In genomic region chr2:190352668-190353536, GRCh38 we compare ENCODE assay signal across 8 cellular contexts. TPM values are rescaled to one million over a fixed set of nuclear protein-coding genes. Genes with fewer than 3 reads are reported as not detected.
A peak's percentile ranks its signal among the peaks of the same experiment; 100 is the strongest.
DNase-seq lines count a peak whose midpoint lies in the region; TF ChIP-seq lines count a peak whose summit lies in the region.

No MANE protein-coding gene starts in this region.

- H3K27ac Mint-ChIP-seq in MCF 10A (ENCODE audit: low read depth, unreplicated experiment) (no peak overlapping the region), endothelial cell (ENCODE audit: unreplicated experiment) (peak overlapping the region; percentile 34)

- H3K27ac ChIP-seq in breast epithelium (peak overlapping the region; percentile 78 to 79), mesodermal cell (ENCODE audit: low read depth, low read length, severe bottlenecking) (peak overlapping the region; percentile 77), vagina (peak overlapping the region; percentile 82), SJCRH30 (no peak overlapping the region)

- H3K27me3 ChIP-seq in breast epithelium (no peaks in the 10 kb centered on the region), vagina (no peaks in the 10 kb centered on the region), SJCRH30 (no peaks in the 10 kb centered on the region)

- H3K36me3 Mint-ChIP-seq in MCF 10A (ENCODE audit: insufficient read depth, unreplicated experiment) (peaks cover 4% of the 10 kb centered on the region), endothelial cell (ENCODE audit: low read depth, unreplicated experiment) (no peaks in the 10 kb centered on the region)

- POLR2A ChIA-PET in MCF 10A (lab: Yijun Ruan, JAX) = interaction anchor here (0.9 to 4.2 kb wide), 5 partner anchors 8 to 115 kb away, joined by 3 to 54 read pairs (median 5); partner anchors contain the start of gene INPP1

- H3K9me3 ChIP-seq in breast epithelium (no peaks in the 10 kb centered on the region), mesodermal cell (ENCODE audit: control insufficient read depth, low read length) (no peaks in the 10 kb centered on the region), vagina (no peaks in the 10 kb centered on the region), SJCRH30 (replicated peaks) (no peaks in the 10 kb centered on the region)

- CTCF ChIA-PET in MCF 10A (lab: Yijun Ruan, JAX) = interaction anchor here (0.6 to 5.2 kb wide), 8 partner anchors 9 to 467 kb away, joined by 3 to 34 read pairs (median 4); partner anchors contain the start of gene INPP1

- peaks cover 0 to 13% of the 10 kb centered on the region in 2 donors for H3K4me1 ChIP-seq in breast epithelium
- H3K4me1 ChIP-seq in mesodermal cell (ENCODE audit: control insufficient read depth, insufficient read depth, low read length, poor library complexity, severe bottlenecking) = peaks cover 14% of the 10 kb centered on the region
- H3K4me1 ChIP-seq in vagina = peaks cover 55% of the 10 kb centered on the region
- H3K4me1 ChIP-seq in SJCRH30 = peaks cover 20% of the 10 kb centered on the region

- H3K4me1 Mint-ChIP-seq in MCF 10A (ENCODE audit: insufficient read depth, unreplicated experiment) = peaks cover 14% of the 10 kb centered on the region
- H3K4me1 Mint-ChIP-seq in endothelial cell (ENCODE audit: unreplicated experiment) = peaks cover 6% of the 10 kb centered on the region

- intact Hi-C loops in breast epithelium (cut with DNase I; ENCODE audit: low total_unique reads) (no loop called here), MCF 10A (cut with micrococcal nuclease) (no loop called here), vagina (cut with DNase I) (no loop called here)

- H3K27me3 Mint-ChIP-seq in MCF 10A (ENCODE audit: insufficient read depth, unreplicated experiment) (no peaks in the 10 kb centered on the region), endothelial cell (ENCODE audit: unreplicated experiment) (peaks cover 2% of the 10 kb centered on the region)

- no peak for DNase-seq in breast epithelium (ENCODE audit: low spot score in 2 of 2)
- DNase-seq in MCF 10A (ENCODE audit: unreplicated experiment) = no peak
- no peak for DNase-seq in endothelial cell (ENCODE audit: low spot score)
- DNase-seq in vagina (ENCODE audit: extremely low spot score in 2 of 2) = no peak
- no peak for DNase-seq in GDM1 (lab: John Stamatoyannopoulos, UW)
- DNase-seq in activated CD4-positive, alpha-beta T cell treated with anti-CD3 and anti-CD28 coated beads, Interleukin-2, amount 50 U/mL, for 48 hours = no peak
- no peak for DNase-seq in SJCRH30

- H3K4me3 ChIP-seq in breast epithelium (no peak overlapping the region), mesodermal cell (ENCODE audit: extremely low read depth, insufficient read depth, low read length, poor library complexity, severe bottlenecking) (no peak overlapping the region), vagina (no peak overlapping the region), SJCRH30 (no peak overlapping the region)

- TF ChIP-seq POLR2A in breast epithelium (IDR thresholded peaks at IDR 0.05) (no peak), vagina (IDR thresholded peaks at IDR 0.05) (no peak)

- H3K36me3 ChIP-seq in breast epithelium (no peaks in the 10 kb centered on the region), mesodermal cell (ENCODE audit: control insufficient read depth, insufficient read depth, low read length) (no peaks in the 10 kb centered on the region), vagina (peaks cover 0 to 3% of the 10 kb centered on the region in 2 donors), SJCRH30 (peaks cover 6% of the 10 kb centered on the region)

- 70 to 73% methylated on average over 6 to 7 of the region's 8 CpGs for WGBS in mesodermal cell (ENCODE audit: insufficient coverage in 2 of 2), 2 experiments

- TF ChIP-seq CTCF in breast epithelium (IDR thresholded peaks at IDR 0.05) (no peak), MCF 10A (IDR thresholded peaks at IDR 0.05; ENCODE audit: unreplicated experiment) (no peak), endothelial cell (IDR thresholded peaks at IDR 0.05; ENCODE audit: unreplicated experiment) (no peak), vagina (IDR thresholded peaks at IDR 0.05) (no peak)

- H3K4me3 Mint-ChIP-seq in MCF 10A (ENCODE audit: unreplicated experiment) (no peak overlapping the region), endothelial cell (ENCODE audit: unreplicated experiment) (no peak overlapping the region)

- BruUV-seq in MCF 10A (replicated peaks; lab: Mats Ljungman, UMichigan) = no TSS peak

- no peaks in the 10 kb centered on the region for H3K9me3 Mint-ChIP-seq in MCF 10A (ENCODE audit: unreplicated experiment)
- H3K9me3 Mint-ChIP-seq in endothelial cell (ENCODE audit: unreplicated experiment) = no peaks in the 10 kb centered on the region

RNA-seq across cellular contexts. Expression of gene INPP1, which starts 9.5 kb away (rescaled TPM):
- total RNA-seq in breast epithelium (10 to 100 TPM in 2 of 3 donors, 1 to 10 TPM in 1; 7.4 to 24.3 (median 15.5) TPM), MCF 10A (2022) (24.8 and 29.2 TPM in 2 replicates), endothelial cell (ENCODE audit: unreplicated experiment) (11.7 TPM), vagina (20.4 TPM)
- 24.5 TPM for polyA plus RNA-seq in mesodermal cell (2013, experiment 1 of 2)
- 23.6 TPM for polyA plus RNA-seq in mesodermal cell (2013, experiment 2 of 2)
- 27.2 and 35.0 TPM in 2 replicates for total RNA-seq in SJCRH30 (2014; rRNA removed; shearing (Covaris generic))

RNA-seq across cellular contexts. Expression of gene HIBCH, which starts 33.3 kb away (rescaled TPM):
- 10 to 100 TPM; 22.2 to 31.8 (median 22.9) TPM for total RNA-seq in breast epithelium
- total RNA-seq in MCF 10A (2022) = 14.7 and 16.2 TPM in 2 replicates
- total RNA-seq in endothelial cell (ENCODE audit: unreplicated experiment) = 29.8 TPM
- 21.8 TPM for polyA plus RNA-seq in mesodermal cell (2013, experiment 1 of 2)
- 25.1 TPM for polyA plus RNA-seq in mesodermal cell (2013, experiment 2 of 2)
- 25.0 TPM for total RNA-seq in vagina
- total RNA-seq in SJCRH30 (2014; rRNA removed; shearing (Covaris generic)) = 58.7 and 70.9 TPM in 2 replicates

RNA-seq across cellular contexts. Expression of gene MFSD6, which starts 55.3 kb away (rescaled TPM):
- total RNA-seq in breast epithelium (100 to 1,000 TPM in 1 of 3 donors, 10 to 100 TPM in 2; 52.0 to 180 (median 92.4) TPM), MCF 10A (2022) (19.7 and 29.0 TPM in 2 replicates), endothelial cell (ENCODE audit: unreplicated experiment) (2.4 TPM), vagina (84.7 TPM)
- 2.1 TPM for polyA plus RNA-seq in mesodermal cell (2013, experiment 1 of 2)
- 3.5 TPM for polyA plus RNA-seq in mesodermal cell (2013, experiment 2 of 2)
- 14.4 TPM in 2 replicates for total RNA-seq in SJCRH30 (2014; rRNA removed; shearing (Covaris generic))
